In genomic region chr11:64357446-64357845, GRCh38 we compare ENCODE assay signal across 2 cellular contexts.
TF ChIP-seq lines count a peak whose summit lies in the region.

No MANE protein-coding gene starts in this region.

TF ChIP-seq in SK-N-SH, 30 proteins besides CTCF, POLR2A, EP300 and RAD21 (continued from another document):
- TF ChIP-seq, protein P1, sequence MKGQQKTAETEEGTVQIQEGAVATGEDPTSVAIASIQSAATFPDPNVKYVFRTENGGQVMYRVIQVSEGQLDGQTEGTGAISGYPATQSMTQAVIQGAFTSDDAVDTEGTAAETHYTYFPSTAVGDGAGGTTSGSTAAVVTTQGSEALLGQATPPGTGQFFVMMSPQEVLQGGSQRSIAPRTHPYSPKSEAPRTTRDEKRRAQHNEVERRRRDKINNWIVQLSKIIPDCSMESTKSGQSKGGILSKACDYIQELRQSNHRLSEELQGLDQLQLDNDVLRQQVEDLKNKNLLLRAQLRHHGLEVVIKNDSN (IDR thresholded peaks at IDR 0.05; ENCODE audit: borderline replicate concordance, low read depth): no peak
- TF ChIP-seq FOXM1 (IDR thresholded peaks at IDR 0.05; ENCODE audit: low read depth) (no peak), SIN3A (IDR thresholded peaks at IDR 0.05; ENCODE audit: borderline replicate concordance, low read depth, low read length) (no peak), RCOR1 (IDR thresholded peaks at IDR 0.05; ENCODE audit: low read length) (no peak), GATA2 (CRISPR knock-in tag; IDR thresholded peaks at IDR 0.05) (no peak), MXI1 (IDR thresholded peaks at IDR 0.05; ENCODE audit: low read depth, low read length) (no peak), EZH2phosphoT487 (IDR thresholded peaks at IDR 0.05; ENCODE audit: borderline replicate concordance, low read depth) (no peak), MEF2A (IDR thresholded peaks at IDR 0.05; ENCODE audit: borderline replicate concordance, low read depth) (no peak), FOSL2 (IDR thresholded peaks at IDR 0.05; ENCODE audit: borderline replicate concordance, low read depth) (no peak), CHD2 (IDR thresholded peaks at IDR 0.05; ENCODE audit: low read length, partially characterized antibody) (no peak), IRF3 (IDR thresholded peaks at IDR 0.05; ENCODE audit: low read depth, low read length) (no peak), ELF1 (IDR thresholded peaks at IDR 0.05) (no peak), YY1 (IDR thresholded peaks at IDR 0.05; ENCODE audit: low read depth) (no peak)
- TF ChIP-seq, protein P2, sequence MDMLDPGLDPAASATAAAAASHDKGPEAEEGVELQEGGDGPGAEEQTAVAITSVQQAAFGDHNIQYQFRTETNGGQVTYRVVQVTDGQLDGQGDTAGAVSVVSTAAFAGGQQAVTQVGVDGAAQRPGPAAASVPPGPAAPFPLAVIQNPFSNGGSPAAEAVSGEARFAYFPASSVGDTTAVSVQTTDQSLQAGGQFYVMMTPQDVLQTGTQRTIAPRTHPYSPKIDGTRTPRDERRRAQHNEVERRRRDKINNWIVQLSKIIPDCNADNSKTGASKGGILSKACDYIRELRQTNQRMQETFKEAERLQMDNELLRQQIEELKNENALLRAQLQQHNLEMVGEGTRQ (IDR thresholded peaks at IDR 0.05; ENCODE audit: borderline replicate concordance, low read depth, low read length): no peak
TF ChIP-seq in SK-N-SH: peak in this region for 0.

TF ChIP-seq in SK-N-SH treated with all-trans-retinoic acid at 6 μM for 48 hours, 23 proteins besides CTCF, POLR2A, EP300 and RAD21 (continued from another document):
- TF ChIP-seq, protein P3, sequence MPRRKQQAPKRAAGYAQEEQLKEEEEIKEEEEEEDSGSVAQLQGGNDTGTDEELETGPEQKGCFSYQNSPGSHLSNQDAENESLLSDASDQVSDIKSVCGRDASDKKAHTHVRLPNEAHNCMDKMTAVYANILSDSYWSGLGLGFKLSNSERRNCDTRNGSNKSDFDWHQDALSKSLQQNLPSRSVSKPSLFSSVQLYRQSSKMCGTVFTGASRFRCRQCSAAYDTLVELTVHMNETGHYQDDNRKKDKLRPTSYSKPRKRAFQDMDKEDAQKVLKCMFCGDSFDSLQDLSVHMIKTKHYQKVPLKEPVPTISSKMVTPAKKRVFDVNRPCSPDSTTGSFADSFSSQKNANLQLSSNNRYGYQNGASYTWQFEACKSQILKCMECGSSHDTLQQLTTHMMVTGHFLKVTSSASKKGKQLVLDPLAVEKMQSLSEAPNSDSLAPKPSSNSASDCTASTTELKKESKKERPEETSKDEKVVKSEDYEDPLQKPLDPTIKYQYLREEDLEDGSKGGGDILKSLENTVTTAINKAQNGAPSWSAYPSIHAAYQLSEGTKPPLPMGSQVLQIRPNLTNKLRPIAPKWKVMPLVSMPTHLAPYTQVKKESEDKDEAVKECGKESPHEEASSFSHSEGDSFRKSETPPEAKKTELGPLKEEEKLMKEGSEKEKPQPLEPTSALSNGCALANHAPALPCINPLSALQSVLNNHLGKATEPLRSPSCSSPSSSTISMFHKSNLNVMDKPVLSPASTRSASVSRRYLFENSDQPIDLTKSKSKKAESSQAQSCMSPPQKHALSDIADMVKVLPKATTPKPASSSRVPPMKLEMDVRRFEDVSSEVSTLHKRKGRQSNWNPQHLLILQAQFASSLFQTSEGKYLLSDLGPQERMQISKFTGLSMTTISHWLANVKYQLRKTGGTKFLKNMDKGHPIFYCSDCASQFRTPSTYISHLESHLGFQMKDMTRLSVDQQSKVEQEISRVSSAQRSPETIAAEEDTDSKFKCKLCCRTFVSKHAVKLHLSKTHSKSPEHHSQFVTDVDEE (CRISPR knock-in tag; IDR thresholded peaks at IDR 0.05): no peak
- TF ChIP-seq ISL1 (CRISPR knock-in tag; IDR thresholded peaks at IDR 0.05): no peak
- no peak for TF ChIP-seq ZNF565 (CRISPR knock-in tag; conservative IDR thresholded peaks at IDR 0.05; ENCODE audit: low read depth)
- no peak for TF ChIP-seq GLIS3 (CRISPR knock-in tag; IDR thresholded peaks at IDR 0.05)
- TF ChIP-seq TCF4 (CRISPR knock-in tag; IDR thresholded peaks at IDR 0.05; ENCODE audit: borderline replicate concordance): no peak
- TF ChIP-seq CREB5 (CRISPR knock-in tag; IDR thresholded peaks at IDR 0.05; ENCODE audit: low read depth): no peak
- TF ChIP-seq ZC3H10 (CRISPR knock-in tag; IDR thresholded peaks at IDR 0.05): no peak
- TF ChIP-seq ZNF70 (CRISPR knock-in tag; IDR thresholded peaks at IDR 0.05): no peak
- TF ChIP-seq ZFP30 (CRISPR knock-in tag; IDR thresholded peaks at IDR 0.05): no peak
- TF ChIP-seq, protein P4, sequence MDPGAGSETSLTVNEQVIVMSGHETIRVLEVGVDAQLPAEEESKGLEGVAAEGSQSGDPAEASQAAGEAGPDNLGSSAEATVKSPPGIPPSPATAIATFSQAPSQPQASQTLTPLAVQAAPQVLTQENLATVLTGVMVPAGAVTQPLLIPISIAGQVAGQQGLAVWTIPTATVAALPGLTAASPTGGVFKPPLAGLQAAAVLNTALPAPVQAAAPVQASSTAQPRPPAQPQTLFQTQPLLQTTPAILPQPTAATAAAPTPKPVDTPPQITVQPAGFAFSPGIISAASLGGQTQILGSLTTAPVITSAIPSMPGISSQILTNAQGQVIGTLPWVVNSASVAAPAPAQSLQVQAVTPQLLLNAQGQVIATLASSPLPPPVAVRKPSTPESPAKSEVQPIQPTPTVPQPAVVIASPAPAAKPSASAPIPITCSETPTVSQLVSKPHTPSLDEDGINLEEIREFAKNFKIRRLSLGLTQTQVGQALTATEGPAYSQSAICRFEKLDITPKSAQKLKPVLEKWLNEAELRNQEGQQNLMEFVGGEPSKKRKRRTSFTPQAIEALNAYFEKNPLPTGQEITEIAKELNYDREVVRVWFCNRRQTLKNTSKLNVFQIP (CRISPR knock-in tag; IDR thresholded peaks at IDR 0.05; ENCODE audit: borderline replicate concordance, low read depth): no peak
- TF ChIP-seq, protein P5, sequence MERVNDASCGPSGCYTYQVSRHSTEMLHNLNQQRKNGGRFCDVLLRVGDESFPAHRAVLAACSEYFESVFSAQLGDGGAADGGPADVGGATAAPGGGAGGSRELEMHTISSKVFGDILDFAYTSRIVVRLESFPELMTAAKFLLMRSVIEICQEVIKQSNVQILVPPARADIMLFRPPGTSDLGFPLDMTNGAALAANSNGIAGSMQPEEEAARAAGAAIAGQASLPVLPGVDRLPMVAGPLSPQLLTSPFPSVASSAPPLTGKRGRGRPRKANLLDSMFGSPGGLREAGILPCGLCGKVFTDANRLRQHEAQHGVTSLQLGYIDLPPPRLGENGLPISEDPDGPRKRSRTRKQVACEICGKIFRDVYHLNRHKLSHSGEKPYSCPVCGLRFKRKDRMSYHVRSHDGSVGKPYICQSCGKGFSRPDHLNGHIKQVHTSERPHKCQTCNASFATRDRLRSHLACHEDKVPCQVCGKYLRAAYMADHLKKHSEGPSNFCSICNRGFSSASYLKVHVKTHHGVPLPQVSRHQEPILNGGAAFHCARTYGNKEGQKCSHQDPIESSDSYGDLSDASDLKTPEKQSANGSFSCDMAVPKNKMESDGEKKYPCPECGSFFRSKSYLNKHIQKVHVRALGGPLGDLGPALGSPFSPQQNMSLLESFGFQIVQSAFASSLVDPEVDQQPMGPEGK (CRISPR knock-in tag; IDR thresholded peaks at IDR 0.05; ENCODE audit: borderline replicate concordance): no peak
- TF ChIP-seq BACH2 (CRISPR knock-in tag; IDR thresholded peaks at IDR 0.05; ENCODE audit: borderline replicate concordance): no peak
- no peak for TF ChIP-seq CSDC2 (CRISPR knock-in tag; IDR thresholded peaks at IDR 0.05)
- TF ChIP-seq PPARA (CRISPR knock-in tag; IDR thresholded peaks at IDR 0.05; ENCODE audit: borderline replicate concordance): no peak
- TF ChIP-seq ESRRG (CRISPR knock-in tag; IDR thresholded peaks at IDR 0.05): no peak
